Comparison of ENCODE assay signal across 9 cellular contexts in genomic region chr4:112297495-112297894, GRCh38. TPM values are rescaled to one million over a fixed set of nuclear protein-coding genes. Genes with fewer than 3 reads are reported as not detected.
A peak's percentile ranks its signal among the peaks of the same experiment; 100 is the strongest.
DNase-seq lines count a peak whose midpoint lies in the region; ATAC-seq and TF ChIP-seq lines count a peak whose summit lies in the region.
"Had no signal": no experiment of that assay in that cellular context is flagged by ENCODE, and none has a peak within 500 bp of the region (broad histone marks: within the 10 kb centered on the region; RNA-seq: fewer than 3 reads in every experiment).

No MANE protein-coding gene starts in this region.

- TF ChIP-seq CTCF in Calu3 (IDR thresholded peaks at IDR 0.05; ENCODE audit: unreplicated experiment): no peak
- no peak for TF ChIP-seq CTCF in coronary artery (IDR thresholded peaks at IDR 0.05)
- TF ChIP-seq CTCF in neutrophil (IDR thresholded peaks at IDR 0.05): no peak

- H3K36me3 Mint-ChIP-seq in Calu3 (ENCODE audit: insufficient read depth, unreplicated experiment) (peaks cover 8% of the 10 kb centered on the region), IgD-negative memory B cell (no peaks in the 10 kb centered on the region)

- no peaks in the 10 kb centered on the region for H3K9me3 ChIP-seq in neutrophil

- H3K27ac Mint-ChIP-seq in Calu3 (ENCODE audit: unreplicated experiment): peak overlapping the region; percentile 77
- peak overlapping the region in 2 of 3 donors; percentile 80 to 91 for H3K27ac Mint-ChIP-seq in IgD-negative memory B cell

- no peak for ATAC-seq in HG03039 (IDR thresholded peaks at IDR 0.05; ENCODE audit: unreplicated experiment)

- no TSS peak for BruUV-seq in Calu3 (replicated peaks; lab: Mats Ljungman, UMichigan)

- H3K27ac ChIP-seq in coronary artery: peak overlapping the region; percentile 55 to 57
- peak overlapping the region; percentile 93 for H3K27ac ChIP-seq in neutrophil
- H3K27ac ChIP-seq in substantia nigra (ENCODE audit: low read depth, low read length, poor library complexity, severe bottlenecking): no peak overlapping the region

- peaks cover 51 to 63% of the 10 kb centered on the region in 2 experiments for H3K4me1 ChIP-seq in neutrophil (ENCODE audit: control insufficient read depth in 1 of 2, insufficient read depth in 1 of 2, low read depth in 1 of 2, low read length in 1 of 2)

- H3K36me3 ChIP-seq in neutrophil: no peaks in the 10 kb centered on the region

- H3K27me3 ChIP-seq in neutrophil: no peaks in the 10 kb centered on the region

- H3K4me3 ChIP-seq in coronary artery: peak overlapping the region; percentile 67
- peak overlapping the region; percentile 69 to 81 for H3K4me3 ChIP-seq in neutrophil (ENCODE audit: low read depth in 1 of 2, low read length in 1 of 2)

- no peaks in the 10 kb centered on the region for H3K27me3 Mint-ChIP-seq in Calu3 (ENCODE audit: unreplicated experiment)
- no peaks in the 10 kb centered on the region for H3K27me3 Mint-ChIP-seq in IgD-negative memory B cell

- H3K9me3 Mint-ChIP-seq in Calu3 (ENCODE audit: low read depth, unreplicated experiment) (no peaks in the 10 kb centered on the region), IgD-negative memory B cell (no peaks in the 10 kb centered on the region)

- CTCF ChIA-PET in Calu3 (lab: Charles Lee): interaction anchor here (0.7 kb wide), 1 partner anchor 200 kb away, joined by 5 read pairs; no protein-coding TSS in a partner anchor

- H3K4me3 Mint-ChIP-seq in Calu3 (ENCODE audit: low read depth, unreplicated experiment) (peak overlapping the region; percentile 65), IgD-negative memory B cell (peak overlapping the region; percentile 81 to 94 (median 90))

- H3K4me1 Mint-ChIP-seq in Calu3 (ENCODE audit: low read depth, unreplicated experiment) (peaks cover 7% of the 10 kb centered on the region), IgD-negative memory B cell (peaks cover 11 to 21% (median 17%) of the 10 kb centered on the region in 3 donors)

- intact Hi-C loops in Calu3 (cut with micrococcal nuclease; ENCODE audit: unreplicated experiment) (no loop called here), head of caudate nucleus (cut with DNase I) (no loop called here)

- DNase-seq in Calu3: no peak
- DNase-seq in coronary artery (ENCODE audit: low spot score): no peak
- DNase-seq in NK-92 (lab: John Stamatoyannopoulos, UW; ENCODE audit: unreplicated experiment): no peak
- no peak for DNase-seq in substantia nigra (lab: John Stamatoyannopoulos, UW)
- no peak for DNase-seq in head of caudate nucleus
- DNase-seq: activated CD8-positive, alpha-beta memory T cell treated with anti-CD3 and anti-CD28 coated beads, Interleukin-2, amount 50 U/mL, for 4 hours had no signal

RNA-seq across cellular contexts. Expression of gene ALPK1, which starts 0.3 kb away (rescaled TPM):
- total RNA-seq in Calu3 (2022): 17.1 and 17.9 TPM in 2 replicates
- polyA plus RNA-seq in IgD-negative memory B cell: 4.5 TPM

RNA-seq across cellular contexts. Expression of gene TIFA, which starts 11.8 kb away (rescaled TPM):
- 6.6 and 9.7 TPM in 2 replicates for total RNA-seq in Calu3 (2022)
- 103 TPM for polyA plus RNA-seq in IgD-negative memory B cell
